Comparison of ENCODE assay signal across 8 cellular contexts in genomic region chr15:34708422-34708821, GRCh38. TPM values are rescaled to one million over a fixed set of nuclear protein-coding genes. Genes with fewer than 3 reads are reported as not detected.
DNase-seq lines count a peak whose midpoint lies in the region; ATAC-seq and TF ChIP-seq lines count a peak whose summit lies in the region.

No MANE protein-coding gene starts in this region.

- H3K4me3 Mint-ChIP-seq in nephron progenitor cell: no peak overlapping the region
- no peak overlapping the region for H3K4me3 Mint-ChIP-seq in activated T-helper 17 cell treated with anti-CD3 and anti-CD28 coated beads, Interleukin-2, amount 50 U/mL, for 72 hours

- H3K27me3 ChIP-seq in A673 (replicated peaks; ENCODE audit: insufficient read depth, low read depth, low read length, poor library complexity) (peaks cover 75% of the 10 kb centered on the region), PC-3 (ENCODE audit: low read length) (peaks cover 36% of the 10 kb centered on the region)

- H2AFZ ChIP-seq in PC-3 (ENCODE audit: low read length): no peak overlapping the region

- no peaks in the 10 kb centered on the region for H3K36me3 Mint-ChIP-seq in nephron progenitor cell (ENCODE audit: low read depth)
- no peaks in the 10 kb centered on the region for H3K36me3 Mint-ChIP-seq in activated T-helper 17 cell treated with anti-CD3 and anti-CD28 coated beads, Interleukin-2, amount 50 U/mL, for 72 hours (ENCODE audit: low read depth)

- H3K79me2 ChIP-seq in PC-3 (ENCODE audit: low read length): no peaks in the 10 kb centered on the region

- peak; percentile 60 for ATAC-seq in PC-3
- ATAC-seq in activated T-helper 17 cell treated with anti-CD3 and anti-CD28 coated beads, Interleukin-2, amount 50 U/mL, for 72 hours (replicated peaks): no peak

- no peaks in the 10 kb centered on the region for H3K36me3 ChIP-seq in A673 (ENCODE audit: insufficient read depth, low read length, poor library complexity, severe bottlenecking)
- no peaks in the 10 kb centered on the region for H3K36me3 ChIP-seq in PC-3 (ENCODE audit: low read depth, low read length)

- H3K9me3 ChIP-seq in A673 (ENCODE audit: low read depth, low read length, poor library complexity, severe bottlenecking) (no peaks in the 10 kb centered on the region), PC-3 (ENCODE audit: low read length) (no peaks in the 10 kb centered on the region)

- no peaks in the 10 kb centered on the region for H3K4me1 Mint-ChIP-seq in nephron progenitor cell
- no peaks in the 10 kb centered on the region for H3K4me1 Mint-ChIP-seq in activated T-helper 17 cell treated with anti-CD3 and anti-CD28 coated beads, Interleukin-2, amount 50 U/mL, for 72 hours

- POLR2A ChIA-PET in A673 (lab: Charles Lee; ENCODE audit: low non-redundant PET): no interaction called here
- POLR2A ChIA-PET in PC-3 (lab: Charles Lee; ENCODE audit: unreplicated experiment): no interaction called here

- no peaks in the 10 kb centered on the region for H3K4me1 ChIP-seq in A673 (ENCODE audit: insufficient read depth, low read length, poor library complexity, severe bottlenecking)
- peaks cover 13% of the 10 kb centered on the region for H3K4me1 ChIP-seq in PC-3 (ENCODE audit: insufficient read depth, low read length)

- H3K4me3 ChIP-seq in A673 (ENCODE audit: low read depth, low read length, poor library complexity, severe bottlenecking) (no peak overlapping the region), PC-3 (ENCODE audit: low read length) (no peak overlapping the region)

- peaks cover 34% of the 10 kb centered on the region for H3K27me3 Mint-ChIP-seq in nephron progenitor cell (ENCODE audit: low read depth, poor library complexity)
- peaks cover 27% of the 10 kb centered on the region for H3K27me3 Mint-ChIP-seq in activated T-helper 17 cell treated with anti-CD3 and anti-CD28 coated beads, Interleukin-2, amount 50 U/mL, for 72 hours

- no peaks in the 10 kb centered on the region for H4K20me1 ChIP-seq in PC-3 (ENCODE audit: low read length)

- H3K9me2 ChIP-seq in PC-3 (replicated peaks; ENCODE audit: low read length): no peaks in the 10 kb centered on the region

- H3K4me2 ChIP-seq in PC-3 (ENCODE audit: low read length): no peak overlapping the region

- H3K27ac Mint-ChIP-seq in nephron progenitor cell: no peak overlapping the region
- H3K27ac Mint-ChIP-seq in activated T-helper 17 cell treated with anti-CD3 and anti-CD28 coated beads, Interleukin-2, amount 50 U/mL, for 72 hours: no peak overlapping the region

- intact Hi-C loops in A673 (cut with micrococcal nuclease; ENCODE audit: unreplicated experiment): loop anchor here (1.0 kb wide), 1 partner anchor 212 kb away; no protein-coding TSS in a partner anchor
- intact Hi-C loops in PC-3 (cut with micrococcal nuclease): loop anchor here (1.0 to 2.0 kb wide), 4 partner anchors 78 to 260 kb away; partner anchors contain the start of gene AQR

- H3F3A ChIP-seq in PC-3 (ENCODE audit: low read length, unreplicated experiment): no peaks in the 10 kb centered on the region

- BruUV-seq in A673 (replicated peaks; lab: Mats Ljungman, UMichigan): no TSS peak
- no TSS peak for BruUV-seq in PC-3 (replicated peaks; lab: Mats Ljungman, UMichigan)

- H3K9ac ChIP-seq in PC-3 (ENCODE audit: low read length): no peak overlapping the region

- DNase-seq in A673 (ENCODE audit: low spot score): peak; percentile 52
- peak; percentile 61 for DNase-seq in HCEC 1CT
- peak; percentile 55 for DNase-seq in PC-3
- peak; percentile 57 for DNase-seq in epidermal melanocyte (ENCODE audit: insufficient read length, low spot score)
- no peak for DNase-seq in nephron progenitor cell
- no peak for DNase-seq in NCI-H226
- no peak for DNase-seq in NK-92 treated with Interleukin-12 subunit alpha and Interleukin-12 subunit beta, amount 100 ng/mL, for 24 hours (lab: John Stamatoyannopoulos, UW)

- H3K27ac ChIP-seq in A673 (ENCODE audit: low read depth, low read length, poor library complexity, severe bottlenecking) (no peak overlapping the region), PC-3 (ENCODE audit: low read length) (no peak overlapping the region)

- CTCF ChIA-PET in A673 (lab: Charles Lee): interaction anchor here (0.7 to 1.2 kb wide), 4 partner anchors 42 to 261 kb away, joined by 3 to 10 read pairs (median 3); partner anchors contain the start of gene AQR
- CTCF ChIA-PET in PC-3 (lab: Charles Lee): interaction anchor here (0.6 to 1.5 kb wide), 9 partner anchors 45 to 261 kb away, joined by 3 to 8 read pairs (median 3); partner anchors contain the start of gene AQR

- no peaks in the 10 kb centered on the region for H3K9me3 Mint-ChIP-seq in nephron progenitor cell
- H3K9me3 Mint-ChIP-seq in activated T-helper 17 cell treated with anti-CD3 and anti-CD28 coated beads, Interleukin-2, amount 50 U/mL, for 72 hours: no peaks in the 10 kb centered on the region

- peak; percentile 91 for TF ChIP-seq CTCF in A673 (conservative IDR thresholded peaks at IDR 0.05; ENCODE audit: low read depth, low read length)
- TF ChIP-seq CTCF in PC-3 (conservative IDR thresholded peaks at IDR 0.05; ENCODE audit: low read depth, low read length): peak; percentile 90
- TF ChIP-seq CTCF in nephron progenitor cell (IDR thresholded peaks at IDR 0.05): peak; percentile 78

RNA-seq across cellular contexts. Expression of gene GJD2, which starts 46.4 kb away (rescaled TPM):
- total RNA-seq in A673 (2021) (not detected in 2 replicates), PC-3 (2014; rRNA removed) (not detected in 2 replicates)
- not detected for total RNA-seq in activated T-helper 17 cell treated with anti-CD3 and anti-CD28 coated beads, Interleukin-2, amount 50 U/mL, for 72 hours

Comparison
In these comparisons a context has a peak if more than half of its experiments do, and no peak if none do; other contexts are left out.
1. DNase-seq: peak in A673 (single experiment), HCEC 1CT (single experiment), PC-3 (single experiment) and epidermal melanocyte (single experiment); none in nephron progenitor cell (single experiment), NCI-H226 (single experiment) and NK-92 treated with Interleukin-12 subunit alpha and Interleukin-12 subunit beta, amount 100 ng/mL, for 24 hours (single experiment).
2. Peak in every context shown above with its lines, with median percentiles within 50 percentile points of each other: CTCF ChIP-seq.